ENCODE assay signal across 24 cellular contexts in the genomic region with DNA sequence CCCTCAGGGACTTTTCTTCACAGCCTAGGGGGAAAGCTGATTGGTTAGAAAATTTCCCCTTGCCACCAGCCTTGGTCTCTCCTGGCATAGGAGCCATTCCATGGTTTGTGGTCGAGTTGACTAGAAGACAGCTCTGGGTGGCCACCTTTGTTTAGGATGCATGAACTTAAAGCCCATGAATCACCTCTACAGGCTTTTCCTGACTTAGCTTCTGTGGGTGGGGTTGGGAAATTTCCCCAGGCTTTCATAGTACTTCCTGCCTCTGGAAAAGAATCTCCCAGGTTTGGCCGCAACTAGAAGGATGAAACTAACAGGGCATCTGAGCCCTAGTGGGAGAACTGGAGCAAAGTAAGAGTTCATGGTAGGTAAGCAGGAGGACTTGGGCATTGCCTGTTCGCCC.
DNase-seq lines count a peak whose midpoint lies in the region; ATAC-seq, FAIRE-seq and TF ChIP-seq lines count a peak whose summit lies in the region.
"Had no signal": no experiment of that assay in that cellular context is flagged by ENCODE, and none has a peak within 500 bp of the region (broad histone marks: within the 10 kb centered on the region; RNA-seq: fewer than 3 reads in every experiment).

No MANE protein-coding gene starts in this region.

- H3K9me3 ChIP-seq in PC-3 (ENCODE audit: low read length) = no peaks in the 10 kb centered on the region
- no peaks in the 10 kb centered on the region for H3K9me3 ChIP-seq in H1 (ENCODE audit: insufficient read depth in 2 of 2, low read depth in 1 of 2, low read length in 1 of 2)
- H3K9me3 ChIP-seq in mesenchymal stem cell (ENCODE audit: control insufficient read depth, low read length) = no peaks in the 10 kb centered on the region
- H3K9me3 ChIP-seq: BLaER1 treated with 17β-estradiol and CSF1 and Interleukin-3, amounts not matched to agents 10 nM and 100 nM had no signal

- no peaks in the 10 kb centered on the region for H3K9me3 Mint-ChIP-seq in GM23338
- H3K9me3 Mint-ChIP-seq: CD8-positive, alpha-beta T cell; IgD-negative memory B cell had no signal

- H2BK120ac ChIP-seq in H1 (replicated peaks; ENCODE audit: low read depth, low read length) (no peak overlapping the region), mesenchymal stem cell (ENCODE audit: low read depth, low read length) (no peak overlapping the region)

- H3K27me3 Mint-ChIP-seq in GM23338 (ENCODE audit: insufficient read depth, low read depth, poor library complexity) = peaks cover 3% of the 10 kb centered on the region

- H3K4me3 ChIP-seq in GM23338 = no peak overlapping the region
- no peak overlapping the region for H3K4me3 ChIP-seq in PC-3 (ENCODE audit: low read length)
- no peak overlapping the region for H3K4me3 ChIP-seq in H1 (ENCODE audit: extremely low read depth in 1 of 4, insufficient read depth in 2 of 4, low read depth in 3 of 4, low read length in 4 of 4)
- H3K4me3 ChIP-seq in mesenchymal stem cell (ENCODE audit: insufficient read depth in 1 of 2, low read depth in 1 of 2, low read length in 2 of 2) = no peak overlapping the region
- H3K4me3 ChIP-seq: BLaER1 treated with 17β-estradiol and CSF1 and Interleukin-3, amounts not matched to agents 10 nM and 100 nM had no signal

- no peak for ATAC-seq in GM23338
- peak; percentile 93 for ATAC-seq in PC-3
- ATAC-seq in HG02885 (IDR thresholded peaks at IDR 0.05; ENCODE audit: poor library complexity, unreplicated experiment) = no peak
- ATAC-seq: CD8-positive, alpha-beta T cell had no signal

- peaks cover 3% of the 10 kb centered on the region; the same call in 1 of the 2 replicates for H3K23me2 ChIP-seq in H1 (ENCODE audit: low read depth, low read length)

- H4K5ac ChIP-seq in H1 (ENCODE audit: insufficient read length, low read depth, low read length) = no peak overlapping the region

- no peaks in the 10 kb centered on the region; the same call in 2 of the 3 replicates for H3K4me1 Mint-ChIP-seq in GM23338

- no TSS peak for BruUV-seq in PC-3 (replicated peaks; lab: Mats Ljungman, UMichigan)

- H2BK12ac ChIP-seq in H1 (ENCODE audit: low read depth, low read length) (no peak overlapping the region), mesenchymal stem cell (ENCODE audit: low read length in 2 of 2) (no peak overlapping the region)

- H3K18ac ChIP-seq in H1 (ENCODE audit: extremely low read depth, low read length) (no peak overlapping the region), mesenchymal stem cell (ENCODE audit: low read depth in 1 of 2, low read length in 2 of 2) (no peak overlapping the region)

- no peak overlapping the region for H3K4me2 ChIP-seq in GM23338
- H3K4me2 ChIP-seq in PC-3 (ENCODE audit: low read length) = peak overlapping the region; percentile 30
- no peak overlapping the region for H3K4me2 ChIP-seq in H1 (ENCODE audit: insufficient read depth in 1 of 2, low read depth in 2 of 2, low read length in 2 of 2)
- no peak overlapping the region for H3K4me2 ChIP-seq in mesenchymal stem cell (ENCODE audit: low read length, poor library complexity, severe bottlenecking)
- H3K4me2 ChIP-seq: BLaER1 treated with 17β-estradiol and CSF1 and Interleukin-3, amounts not matched to agents 10 nM and 100 nM had no signal

- H3K4ac ChIP-seq in H1 (replicated peaks; ENCODE audit: insufficient read length, low read depth, low read length) = no peak overlapping the region
- no peak overlapping the region for H3K4ac ChIP-seq in mesenchymal stem cell (ENCODE audit: low read depth in 1 of 2, low read length in 2 of 2)

- no peak for TF ChIP-seq RAD21 in H1 (IDR thresholded peaks at IDR 0.05 in 1 of 2, conservative IDR thresholded peaks at IDR 0.05 in 1 of 2; ENCODE audit: low read depth in 2 of 2, low read length in 2 of 2)

- H3K4me3 Mint-ChIP-seq in GM23338 = no peak overlapping the region
- H3K4me3 Mint-ChIP-seq: CD8-positive, alpha-beta T cell; IgD-negative memory B cell had no signal

- H3K9me2 ChIP-seq in GM23338 (ENCODE audit: insufficient read depth) (0 out of 2 replicates have a peak, but pooled peaks cover 5% of the 10 kb centered on the region), PC-3 (replicated peaks; ENCODE audit: low read length) (no peaks in the 10 kb centered on the region)

- no peak overlapping the region for H4K8ac ChIP-seq in H1 (ENCODE audit: extremely low read depth, insufficient read depth, low read length)
- no peak overlapping the region for H4K8ac ChIP-seq in mesenchymal stem cell (ENCODE audit: low read length)

- H3K23ac ChIP-seq in H1 (ENCODE audit: insufficient read length) = no peak overlapping the region
- H3K23ac ChIP-seq in mesenchymal stem cell (ENCODE audit: low read length in 2 of 2) = no peak overlapping the region

- H3K27ac Mint-ChIP-seq in GM23338 = no peak overlapping the region
- H3K27ac Mint-ChIP-seq: CD8-positive, alpha-beta T cell; IgD-negative memory B cell had no signal

- no peaks in the 10 kb centered on the region for H3K79me2 ChIP-seq in GM23338 (replicated peaks; ENCODE audit: insufficient read depth)
- H3K79me2 ChIP-seq in PC-3 (ENCODE audit: low read length) = no peaks in the 10 kb centered on the region
- no peaks in the 10 kb centered on the region for H3K79me2 ChIP-seq in H1 (ENCODE audit: control insufficient read depth in 1 of 2, insufficient read depth in 2 of 2, low read length in 2 of 2)

- POLR2A ChIA-PET in PC-3 (lab: Charles Lee; ENCODE audit: unreplicated experiment) (no interaction called here), H1 (lab: Charles Lee; ENCODE audit: partially characterized antibody) (no interaction called here)

- 89% methylated on average over 3 of the region's 3 CpGs; no CpG with 5 or more reads in 1 of the 2 experiments for WGBS in H1 (ENCODE audit: extremely low coverage in 1 of 2, insufficient coverage in 1 of 2, insufficient read length in 1 of 2, insufficient replicate concordance in 2 of 2, low coverage in 1 of 2, low lambda C conversion rate in 2 of 2, missing lambda C conversion rate in 1 of 2), 2 experiments
- 70% methylated on average over 3 of the region's 3 CpGs for WGBS in mesenchymal stem cell

- H3K9ac ChIP-seq in PC-3 (ENCODE audit: low read length) (no peak overlapping the region), H1 (replicated peaks in 1 of 4; ENCODE audit: extremely low read depth in 1 of 4, low read depth in 3 of 4, low read length in 3 of 4) (no peak overlapping the region), mesenchymal stem cell (ENCODE audit: low read length) (no peak overlapping the region)
- H3K9ac ChIP-seq: BLaER1 treated with 17β-estradiol and CSF1 and Interleukin-3, amounts not matched to agents 10 nM and 100 nM had no signal

- H3K56ac ChIP-seq in H1 (replicated peaks; ENCODE audit: insufficient read length, low read depth, low read length) = no peak overlapping the region

- no peak for FAIRE-seq in H1 (lab: Jason Lieb, UNC)
- FAIRE-seq: GM12892, GM18507, H54 had no signal

- no peak overlapping the region for H3K27ac ChIP-seq in GM23338 (ENCODE audit: low read depth)
- H3K27ac ChIP-seq in PC-3 (ENCODE audit: low read length) = no peak overlapping the region
- H3K27ac ChIP-seq in H1 (ENCODE audit: low read depth, low read length) = no peak overlapping the region
- H3K27ac ChIP-seq in mesenchymal stem cell (ENCODE audit: low read length, poor library complexity, severe bottlenecking) = no peak overlapping the region
- H3K27ac ChIP-seq: BLaER1 treated with 17β-estradiol and CSF1 and Interleukin-3, amounts not matched to agents 10 nM and 100 nM; HL-60 had no signal

- no peaks in the 10 kb centered on the region for H3K36me3 ChIP-seq in GM23338 (ENCODE audit: insufficient read depth)
- H3K36me3 ChIP-seq in PC-3 (ENCODE audit: low read depth, low read length) = no peaks in the 10 kb centered on the region
- H3K36me3 ChIP-seq in H1 (ENCODE audit: control insufficient read depth in 2 of 4, insufficient read depth in 4 of 4, low read length in 3 of 4) = no peaks in the 10 kb centered on the region
- H3K36me3 ChIP-seq in mesenchymal stem cell (ENCODE audit: control insufficient read depth in 1 of 2, insufficient read depth in 2 of 2, low read depth in 1 of 2, low read length in 2 of 2) = no peaks in the 10 kb centered on the region
- H3K36me3 ChIP-seq: BLaER1 treated with 17β-estradiol and CSF1 and Interleukin-3, amounts not matched to agents 10 nM and 100 nM had no signal

- H2BK15ac ChIP-seq in H1 (ENCODE audit: low read length) (no peak overlapping the region; the same call in 1 of the 2 replicates), mesenchymal stem cell (ENCODE audit: low read depth, poor library complexity, severe bottlenecking) (no peak overlapping the region)

- H3K14ac ChIP-seq in H1 (ENCODE audit: insufficient read length) (no peak overlapping the region), mesenchymal stem cell (ENCODE audit: low read length in 2 of 2) (no peak overlapping the region)

- TF ChIP-seq POLR2A in H1 (IDR thresholded peaks at IDR 0.05; ENCODE audit: control extremely low read depth in 1 of 2, low read depth in 2 of 2, low read length in 2 of 2) = no peak

- CTCF ChIA-PET in PC-3 (lab: Charles Lee) (interaction anchor here (1.5 kb wide), 1 partner anchor 63 kb away, joined by 5 read pairs; no protein-coding TSS in a partner anchor), H1 (lab: Charles Lee; ENCODE audit: partially characterized antibody) (no interaction called here)

- H2BK20ac ChIP-seq in H1 (ENCODE audit: low read length) = no peak overlapping the region

- TF ChIP-seq CTCF in GM23338 (conservative IDR thresholded peaks at IDR 0.05; ENCODE audit: low read depth in 2 of 2) (no peak), PC-3 (conservative IDR thresholded peaks at IDR 0.05; ENCODE audit: low read depth, low read length) (no peak), H1 (IDR thresholded peaks at IDR 0.05; ENCODE audit: control extremely low read depth in 1 of 3, insufficient read depth in 1 of 3, low read depth in 1 of 3, low read length in 3 of 3) (no peak)

- TF ChIP-seq EP300 in H1 (IDR thresholded peaks at IDR 0.05; ENCODE audit: borderline replicate concordance in 1 of 2, low read depth in 2 of 2, low read length in 2 of 2) = no peak

- H3K27me3 ChIP-seq in GM23338 (ENCODE audit: insufficient read depth) (no peaks in the 10 kb centered on the region), PC-3 (ENCODE audit: low read length) (no peaks in the 10 kb centered on the region), H1 (replicated peaks in 1 of 4; ENCODE audit: control insufficient read depth in 3 of 4, extremely low read depth in 1 of 4, insufficient read depth in 3 of 4, low read length in 3 of 4) (no peaks in the 10 kb centered on the region), mesenchymal stem cell (ENCODE audit: control insufficient read depth in 1 of 2, insufficient read depth in 1 of 2, low read length in 2 of 2) (peaks cover 3 to 6% of the 10 kb centered on the region in 2 experiments)
- H3K27me3 ChIP-seq: BLaER1 treated with 17β-estradiol and CSF1 and Interleukin-3, amounts not matched to agents 10 nM and 100 nM had no signal

- H4K91ac ChIP-seq in H1 (replicated peaks; ENCODE audit: insufficient read length, low read length) (no peak overlapping the region), mesenchymal stem cell (ENCODE audit: low read length) (no peak overlapping the region)

- no peaks in the 10 kb centered on the region for H3K4me1 ChIP-seq in GM23338 (ENCODE audit: insufficient read depth)
- peaks cover 14% of the 10 kb centered on the region for H3K4me1 ChIP-seq in PC-3 (ENCODE audit: insufficient read depth, low read length)
- H3K4me1 ChIP-seq in H1 (replicated peaks in 1 of 4; ENCODE audit: control insufficient read depth in 3 of 4, insufficient read depth in 4 of 4, low read length in 3 of 4) = no peaks in the 10 kb centered on the region
- H3K4me1 ChIP-seq in mesenchymal stem cell (ENCODE audit: control insufficient read depth, insufficient read depth, low read depth, low read length) = no peaks in the 10 kb centered on the region

- no peaks in the 10 kb centered on the region for H3K36me3 Mint-ChIP-seq in GM23338 (ENCODE audit: low read depth)
- H3K36me3 Mint-ChIP-seq: CD8-positive, alpha-beta T cell had no signal

- intact Hi-C loops in PC-3 (cut with micrococcal nuclease) = no loop called here

- in situ Hi-C loops in ACHN (cut with HindIII; ENCODE audit: low pct_ligation_motif_present, low pct_unique_long_range_greater_than_20kb, low sequenced_read_pairs) = no loop called here

- DNase-seq in GM23338 (ENCODE audit: low spot score) (no peak), PC-3 (peak; percentile 84), H1 (ENCODE audit: low read depth in 1 of 2, low spot score in 2 of 2) (no peak), mesenchymal stem cell (peak; percentile 20), ACHN (no peak), NCI-H187 (lab: John Stamatoyannopoulos, UW) (no peak), COLO829 (ENCODE audit: low spot score) (no peak)
- DNase-seq: CD8-positive, alpha-beta T cell; DMS53; Kasumi-1; NCI-H1092 treated with DMSO at 0.1 percent for 48 hours; NCI-H146; NCI-H2081; NCI-H2171 treated with DMSO at 0.1 percent for 48 hours; NCI-H748 treated with DMSO at 0.1 percent for 48 hours; NK-92 treated with Interleukin-12 subunit alpha and Interleukin-12 subunit beta, amount 100 ng/mL, for 24 hours; SIG-M5 had no signal

- no peaks in the 10 kb centered on the region for H3F3A ChIP-seq in GM23338 (replicated peaks; ENCODE audit: low read depth)
- no peaks in the 10 kb centered on the region for H3F3A ChIP-seq in PC-3 (ENCODE audit: low read length, unreplicated experiment)

- no peak overlapping the region for H2AK5ac ChIP-seq in H1 (ENCODE audit: low read depth, low read length)
- H2AK5ac ChIP-seq in mesenchymal stem cell (ENCODE audit: low read length, severe bottlenecking) = no peak overlapping the region

- H2AFZ ChIP-seq in GM23338 (peak overlapping the region; percentile 76; the same call in 1 of the 2 replicates), PC-3 (ENCODE audit: low read length) (0 out of 2 replicates have a peak overlapping the region, but pooled peaks have one; percentile 27), H1 (ENCODE audit: low read length) (peak overlapping the region; percentile 24; the same call in 1 of the 2 replicates), mesenchymal stem cell (ENCODE audit: low read depth, low read length) (no peak overlapping the region)

- H4K20me1 ChIP-seq in GM23338 (replicated peaks; ENCODE audit: insufficient read depth) (no peaks in the 10 kb centered on the region), PC-3 (ENCODE audit: low read length) (no peaks in the 10 kb centered on the region), H1 (replicated peaks in 1 of 2; ENCODE audit: control insufficient read depth in 1 of 2, insufficient read depth in 2 of 2, low read length in 2 of 2) (no peaks in the 10 kb centered on the region)
- H4K20me1 ChIP-seq: BLaER1 treated with 17β-estradiol and CSF1 and Interleukin-3, amounts not matched to agents 10 nM and 100 nM had no signal

- H3K79me1 ChIP-seq in H1 (ENCODE audit: low read depth, low read length) (no peaks in the 10 kb centered on the region), mesenchymal stem cell (replicated peaks; ENCODE audit: low read length, poor library complexity, severe bottlenecking) (no peaks in the 10 kb centered on the region)

- H2BK5ac ChIP-seq in H1 (ENCODE audit: low read depth, low read length) (no peak overlapping the region), mesenchymal stem cell (ENCODE audit: low read depth, low read length, poor library complexity, severe bottlenecking) (no peak overlapping the region)

Comparison
In these comparisons a context has a peak if more than half of its experiments do, and no peak if none do; other contexts are left out.
1. DNase-seq: peak in PC-3 (single experiment) and mesenchymal stem cell (single experiment); none in GM23338 (single experiment), H1 (0 of 2), ACHN (single experiment), NCI-H187 (0 of 2) and COLO829 (single experiment).